Comparison of ENCODE assay signal across 9 cellular contexts in the genomic region with DNA sequence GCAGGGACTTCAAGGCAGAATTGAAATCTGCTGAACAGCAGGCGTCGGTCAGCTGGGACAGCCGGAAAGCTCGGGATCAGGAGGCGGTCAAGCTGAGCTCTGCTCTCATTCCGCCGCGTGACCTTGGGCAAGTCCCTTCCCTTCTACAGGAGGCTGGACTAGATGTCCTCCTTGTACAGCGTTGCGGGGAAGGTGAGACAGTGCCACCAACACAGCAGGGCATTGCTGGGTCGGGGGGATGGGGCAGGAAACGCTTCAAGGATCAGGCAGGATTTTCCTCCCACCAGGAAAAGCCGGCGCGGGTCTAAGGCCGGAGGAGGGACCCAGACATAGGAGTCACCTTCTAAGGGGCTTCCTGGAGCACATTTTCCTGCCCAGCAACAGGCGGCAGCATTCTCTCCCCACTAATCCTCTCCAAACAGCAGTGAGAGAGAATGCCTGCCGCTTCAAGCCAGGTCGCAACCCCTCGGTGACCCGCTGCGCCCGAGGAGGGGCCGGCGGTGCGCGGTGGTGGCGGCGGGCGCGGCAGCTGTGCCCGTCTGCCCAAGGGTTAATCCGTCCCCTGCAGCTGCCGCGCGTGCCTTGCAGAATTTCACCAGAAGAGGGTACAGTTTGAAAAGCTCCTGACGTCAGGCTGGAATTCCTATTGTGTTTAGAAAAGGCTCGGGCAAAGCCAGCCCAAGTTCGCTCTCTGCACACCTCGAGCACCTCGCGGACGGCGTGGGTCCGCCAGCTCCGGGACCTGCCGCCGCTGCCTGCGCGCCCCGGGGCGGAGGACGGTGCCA. TPM values are rescaled to one million over a fixed set of nuclear protein-coding genes. Genes with fewer than 3 reads are reported as not detected.
DNase-seq lines count a peak whose midpoint lies in the region; ATAC-seq and TF ChIP-seq lines count a peak whose summit lies in the region.
"Had no signal": no experiment of that assay in that cellular context is flagged by ENCODE, and none has a peak within 500 bp of the region (broad histone marks: within the 10 kb centered on the region; RNA-seq: fewer than 3 reads in every experiment).

A gene with protein sequence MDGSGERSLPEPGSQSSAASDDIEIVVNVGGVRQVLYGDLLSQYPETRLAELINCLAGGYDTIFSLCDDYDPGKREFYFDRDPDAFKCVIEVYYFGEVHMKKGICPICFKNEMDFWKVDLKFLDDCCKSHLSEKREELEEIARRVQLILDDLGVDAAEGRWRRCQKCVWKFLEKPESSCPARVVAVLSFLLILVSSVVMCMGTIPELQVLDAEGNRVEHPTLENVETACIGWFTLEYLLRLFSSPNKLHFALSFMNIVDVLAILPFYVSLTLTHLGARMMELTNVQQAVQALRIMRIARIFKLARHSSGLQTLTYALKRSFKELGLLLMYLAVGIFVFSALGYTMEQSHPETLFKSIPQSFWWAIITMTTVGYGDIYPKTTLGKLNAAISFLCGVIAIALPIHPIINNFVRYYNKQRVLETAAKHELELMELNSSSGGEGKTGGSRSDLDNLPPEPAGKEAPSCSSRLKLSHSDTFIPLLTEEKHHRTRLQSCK (plus strand): TSS at position 644 of the 785 bp plus-strand sequence. CDS start 493 bp downstream, outside the sequence.

- H3K36me3 ChIP-seq in adrenal gland (replicated peaks in 1 of 2): no peaks in the 10 kb centered on the region

- H3K9me3 Mint-ChIP-seq in activated CD4-positive, alpha-beta T cell treated with anti-CD3 and anti-CD28 coated beads, Interleukin-2, amount 10 ng/mL, durations not matched to agents 24 days and 14 days: no peaks in the 10 kb centered on the region
- H3K9me3 Mint-ChIP-seq: memory B cell had no signal

- H3K27ac ChIP-seq in adrenal gland (no peak within 1 kb of the TSS), right cardiac atrium (ENCODE audit: low read length) (no peak within 1 kb of the TSS)

- 3 to 6% (median 5%) methylated on average over 32 to 53 of the region's 53 CpGs for WGBS in adrenal gland, 4 donors
- 10% methylated on average over 53 of the region's 53 CpGs for WGBS in right cardiac atrium

- no peaks in the 10 kb centered on the region for H3K36me3 Mint-ChIP-seq in activated CD4-positive, alpha-beta T cell treated with anti-CD3 and anti-CD28 coated beads, Interleukin-2, amount 10 ng/mL, durations not matched to agents 24 days and 14 days (ENCODE audit: low read depth)
- H3K36me3 Mint-ChIP-seq: memory B cell had no signal

- TF ChIP-seq CTCF in adrenal gland (IDR thresholded peaks at IDR 0.05): peak in 2 of 6 experiments; percentile 20

- DNase-seq in DMS153 treated with DMSO at 0.1 percent for 48 hours (lab: John Stamatoyannopoulos, UW; ENCODE audit: unreplicated experiment) (peak; percentile 51), NCI-H146 treated with DMSO at 0.1 percent for 48 hours (lab: John Stamatoyannopoulos, UW; ENCODE audit: unreplicated experiment) (peak; percentile 85), adrenal gland (peak in 4 of 7 donors; percentile 27 to 45 (median 37)), right cardiac atrium (peak in 1 of 3 donors; percentile 71), skeletal muscle cell (ENCODE audit: low read depth) (peak; percentile 29)
- DNase-seq in activated CD4-positive, alpha-beta T cell treated with anti-CD3 and anti-CD28 coated beads, Interleukin-2, amount 10 ng/mL, durations not matched to agents 24 days and 14 days: no peak

- H3K4me1 Mint-ChIP-seq in activated CD4-positive, alpha-beta T cell treated with anti-CD3 and anti-CD28 coated beads, Interleukin-2, amount 10 ng/mL, durations not matched to agents 24 days and 14 days: no peaks in the 10 kb centered on the region

- ATAC-seq in right cardiac atrium (peak in 1 of 2 donors; percentile 6), HG03159 (IDR thresholded peaks at IDR 0.05; ENCODE audit: unreplicated experiment) (no peak), GM19455 (IDR thresholded peaks at IDR 0.05; ENCODE audit: unreplicated experiment) (no peak)

- H3K4me3 Mint-ChIP-seq in activated CD4-positive, alpha-beta T cell treated with anti-CD3 and anti-CD28 coated beads, Interleukin-2, amount 10 ng/mL, durations not matched to agents 24 days and 14 days: no peak within 1 kb of the TSS
- H3K4me3 Mint-ChIP-seq: memory B cell had no signal

- peaks cover 33% of the 10 kb centered on the region for H3K27me3 Mint-ChIP-seq in activated CD4-positive, alpha-beta T cell treated with anti-CD3 and anti-CD28 coated beads, Interleukin-2, amount 10 ng/mL, durations not matched to agents 24 days and 14 days

- H3K27ac Mint-ChIP-seq in activated CD4-positive, alpha-beta T cell treated with anti-CD3 and anti-CD28 coated beads, Interleukin-2, amount 10 ng/mL, durations not matched to agents 24 days and 14 days: no peak within 1 kb of the TSS
- H3K27ac Mint-ChIP-seq: memory B cell had no signal

- no peaks in the 10 kb centered on the region for H3K9me3 ChIP-seq in adrenal gland (replicated peaks in 1 of 3)
- no peaks in the 10 kb centered on the region for H3K9me3 ChIP-seq in right cardiac atrium (ENCODE audit: control insufficient read depth, low read length)

- H3K27me3 ChIP-seq in adrenal gland (peaks cover 37% of the 10 kb centered on the region), right cardiac atrium (ENCODE audit: control insufficient read depth, insufficient read depth) (no peaks in the 10 kb centered on the region)

- H3K4me1 ChIP-seq in adrenal gland (replicated peaks in 1 of 2) (peaks cover 0 to 6% of the 10 kb centered on the region in 2 donors), right cardiac atrium (ENCODE audit: control insufficient read depth, insufficient read depth, low read length) (no peaks in the 10 kb centered on the region)

- intact Hi-C loops in adrenal gland (cut with DNase I): no loop called here
- intact Hi-C loops in right cardiac atrium (cut with DNase I): no loop called here
- intact Hi-C loops in activated CD4-positive, alpha-beta T cell treated with anti-CD3 and anti-CD28 coated beads, Interleukin-2, amount 10 ng/mL, durations not matched to agents 24 days and 14 days (cut with micrococcal nuclease): no loop called here

- TF ChIP-seq POLR2A in adrenal gland (IDR thresholded peaks at IDR 0.05): no peak

- peak within 1 kb of the TSS in 1 of 4 donors; percentile 47 for H3K4me3 ChIP-seq in adrenal gland
- H3K4me3 ChIP-seq in right cardiac atrium (ENCODE audit: low read length): peak within 1 kb of the TSS; percentile 40
- peak within 1 kb of the TSS; percentile 41 for H3K4me3 ChIP-seq in skeletal muscle cell (ENCODE audit: low read depth, low read length)

RNA-seq across cellular contexts. Expression of the gene that starts here (rescaled TPM):
- total RNA-seq in adrenal gland (1 to 10 TPM in 1 of 8 donors, under 1 TPM in 1, not detected in 6; 0.18 to 1.1 TPM), right cardiac atrium (under 1 TPM; 0.45 to 0.76 (median 0.58) TPM)
- polyA plus RNA-seq in adrenal gland (under 1 TPM in 1 of 3 donors, not detected in 2; 0.03 TPM), right cardiac atrium (0.52 TPM)
- total RNA-seq in activated CD4-positive, alpha-beta T cell treated with anti-CD3 and anti-CD28 coated beads, Interleukin-2, amount 10 ng/mL, durations not matched to agents 24 days and 14 days: not detected in 2 replicates
